13 cellular contexts compared by ENCODE assay signal in the genomic region with DNA sequence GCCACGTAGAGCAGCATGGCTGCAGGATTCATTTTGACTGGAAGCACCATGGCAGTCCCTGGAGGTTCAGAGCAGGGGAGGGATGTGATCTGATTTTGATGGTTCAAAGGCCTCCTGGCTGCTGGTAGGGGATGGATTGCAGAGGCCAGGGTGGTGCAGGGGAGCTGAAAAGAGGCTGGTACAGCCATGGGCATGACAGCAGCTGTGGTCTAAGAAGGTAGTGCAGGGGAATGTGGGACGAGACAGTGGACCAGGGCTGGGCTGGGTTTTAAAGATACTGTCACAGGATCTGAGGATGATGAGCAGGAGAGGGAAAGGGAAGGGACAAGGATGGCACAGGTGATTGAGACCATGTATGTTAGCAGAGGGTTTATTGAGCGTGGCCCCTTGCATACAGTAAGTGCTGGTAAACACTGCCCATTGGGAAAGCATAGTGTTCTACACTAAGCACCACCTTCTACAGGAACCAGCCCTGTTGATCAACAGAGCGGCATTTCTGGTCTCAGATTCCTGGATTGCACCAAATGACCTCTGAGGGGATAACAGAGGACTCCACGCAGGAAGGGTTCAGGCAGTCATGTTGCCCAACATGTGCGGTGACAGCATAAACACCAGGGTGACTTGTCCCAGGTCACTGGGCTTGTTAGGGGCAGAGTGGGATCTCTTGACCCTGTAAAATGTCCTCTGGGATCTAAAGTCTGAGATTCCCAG. TPM values are rescaled to one million over a fixed set of nuclear protein-coding genes. Genes with fewer than 3 reads are reported as not detected.
"Had no signal": no experiment of that assay in that cellular context is flagged by ENCODE, and none has a peak within 500 bp of the region (broad histone marks: within the 10 kb centered on the region; RNA-seq: fewer than 3 reads in every experiment).

No MANE protein-coding gene starts in this region.

- H3K27ac Mint-ChIP-seq: activated CD4-positive, alpha-beta memory T cell treated with anti-CD3 and anti-CD28 coated beads, Interleukin-2, amount 10 ng/mL, durations not matched to agents 7 days and 5 days; activated naive CD8-positive, alpha-beta T cell treated with anti-CD3 and anti-CD28 coated beads, Interleukin-2, amount 10 ng/mL, durations not matched to agents 7 days and 5 days; activated T-cell treated with anti-CD3 and anti-CD28 coated beads, Interleukin-2, amount 50 U/mL, for 24 hours; activated T-helper 2 cell treated with anti-CD3 and anti-CD28 coated beads, Interferon-gamma antibody, Interleukin-2, Interleukin-4, amounts not matched to agents 10 μg/mL and 5 μg/mL and 100 μg/mL, durations not matched to agents 14 hours and 24 hours and 36 hours; WTC11 had no signal

- H3K4me3 Mint-ChIP-seq: activated CD4-positive, alpha-beta memory T cell treated with anti-CD3 and anti-CD28 coated beads, Interleukin-2, amount 10 ng/mL, durations not matched to agents 7 days and 5 days; activated naive CD8-positive, alpha-beta T cell treated with anti-CD3 and anti-CD28 coated beads, Interleukin-2, amount 10 ng/mL, durations not matched to agents 7 days and 5 days; activated T-cell treated with anti-CD3 and anti-CD28 coated beads, Interleukin-2, amount 50 U/mL, for 24 hours; WTC11 had no signal

- H3K36me3 ChIP-seq: colonic mucosa, left ventricle myocardium inferior, tibial nerve, uterus had no signal

- DNase-seq: activated CD4-positive, alpha-beta memory T cell treated with anti-CD3 and anti-CD28 coated beads, Interleukin-2, amount 10 ng/mL, durations not matched to agents 7 days and 5 days; activated CD4-positive, alpha-beta T cell treated with anti-CD3 and anti-CD28 coated beads for 4 hours; activated naive CD4-positive, alpha-beta T cell treated with Interleukin-2 at 50 U/mL for 16 hours; activated naive CD8-positive, alpha-beta T cell treated with anti-CD3 and anti-CD28 coated beads, Interleukin-2, amount 10 ng/mL, durations not matched to agents 7 days and 5 days; activated T-cell treated with anti-CD3 and anti-CD28 coated beads, Interleukin-2, amount 50 U/mL, for 24 hours; colonic mucosa; erythroblast; stimulated activated naive CD4-positive, alpha-beta T cell; uterus had no signal

- H3K4me3 ChIP-seq: colonic mucosa, left ventricle myocardium inferior, tibial nerve, uterus had no signal

- H3K36me3 Mint-ChIP-seq: activated naive CD8-positive, alpha-beta T cell treated with anti-CD3 and anti-CD28 coated beads, Interleukin-2, amount 10 ng/mL, durations not matched to agents 7 days and 5 days; WTC11 had no signal

- H3K9me3 ChIP-seq: colonic mucosa, left ventricle myocardium inferior, tibial nerve, uterus had no signal

- H3K27ac ChIP-seq: colonic mucosa, left ventricle myocardium inferior, tibial nerve, uterus had no signal

- H3K27me3 ChIP-seq: colonic mucosa, uterus had no signal

- H3K4me1 ChIP-seq: colonic mucosa, uterus had no signal

RNA-seq across cellular contexts. Expression of gene SIRPA, which starts 14.5 kb away (rescaled TPM):
- total RNA-seq: activated CD4-positive, alpha-beta memory T cell treated with anti-CD3 and anti-CD28 coated beads, Interleukin-2, amount 10 ng/mL, durations not matched to agents 7 days and 5 days; activated T-helper 2 cell treated with anti-CD3 and anti-CD28 coated beads, Interferon-gamma antibody, Interleukin-2, Interleukin-4, amounts not matched to agents 10 μg/mL and 5 μg/mL and 100 μg/mL, durations not matched to agents 14 hours and 24 hours and 36 hours had no signal
